In the genomic region with DNA sequence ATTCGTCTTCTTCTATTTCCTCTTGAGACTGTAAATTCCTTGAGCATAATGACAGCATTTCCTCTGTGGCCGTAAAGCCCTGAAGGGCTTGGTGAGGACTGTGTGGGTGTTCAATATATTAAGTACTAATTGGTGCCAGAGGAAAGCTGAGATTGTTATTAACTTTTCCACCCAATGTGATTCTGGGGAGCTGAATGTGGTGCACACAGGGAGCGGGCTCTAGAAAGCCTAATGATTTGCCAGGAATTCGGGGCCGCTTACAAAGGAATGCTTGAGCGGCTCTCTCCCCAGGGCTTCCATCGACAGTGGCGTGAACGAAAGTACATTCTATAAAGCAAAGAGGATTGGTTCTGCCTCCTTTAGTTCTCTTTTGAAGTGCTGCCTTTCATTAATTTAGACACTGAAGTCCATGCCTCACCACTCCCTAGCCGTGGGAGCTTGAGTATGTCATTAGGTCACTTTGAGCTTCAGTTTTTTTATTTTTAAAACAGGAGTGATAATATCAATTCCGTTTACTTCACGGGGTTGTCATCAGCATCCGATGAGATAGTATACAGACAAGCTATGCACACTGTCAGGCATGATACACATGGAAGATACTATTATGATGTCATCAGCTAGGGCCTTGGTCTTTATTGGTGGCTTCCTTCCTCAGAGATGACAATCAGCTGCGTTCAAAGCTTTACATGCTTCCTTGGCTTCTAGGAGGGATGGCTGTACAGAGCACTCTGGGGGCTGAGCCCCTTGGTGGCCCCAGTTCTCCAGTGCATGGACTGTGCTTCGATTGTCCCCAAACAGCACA, we compare ENCODE assay signal across 21 cellular contexts. TPM values are rescaled to one million over a fixed set of nuclear protein-coding genes. Genes with fewer than 3 reads are reported as not detected.
DNase-seq lines count a peak whose midpoint lies in the region; ATAC-seq, FAIRE-seq and TF ChIP-seq lines count a peak whose summit lies in the region.
"Had no signal": no experiment of that assay in that cellular context is flagged by ENCODE, and none has a peak within 500 bp of the region (broad histone marks: within the 10 kb centered on the region; RNA-seq: fewer than 3 reads in every experiment).

No MANE protein-coding gene starts in this region.

- H3K4me1 ChIP-seq in HepG2 (ENCODE audit: insufficient read depth, low read length) (peaks cover 5% of the 10 kb centered on the region; the same call in 1 of the 2 replicates), right lobe of liver (no peaks in the 10 kb centered on the region), endothelial cell of umbilical vein (ENCODE audit: control insufficient read depth, extremely low read depth, insufficient read depth, low read length) (peaks cover 25% of the 10 kb centered on the region)
- H3K4me1 ChIP-seq: Caco-2 had no signal

- no peaks in the 10 kb centered on the region for H3K36me3 Mint-ChIP-seq in nephron (ENCODE audit: low read depth)
- H3K36me3 Mint-ChIP-seq: activated naive CD4-positive, alpha-beta T cell treated with anti-CD3 and anti-CD28 coated beads, Interleukin-2, amount 10 ng/mL, durations not matched to agents 7 days and 5 days; natural killer cell had no signal

- H3K9me3 ChIP-seq in HepG2 (ENCODE audit: low read length) (peaks cover 6% of the 10 kb centered on the region; the same call in 1 of the 2 replicates), right lobe of liver (no peaks in the 10 kb centered on the region), endothelial cell of umbilical vein (replicated peaks; ENCODE audit: control insufficient read depth, insufficient read depth, low read length) (no peaks in the 10 kb centered on the region)

- TF ChIP-seq POLR2A in HepG2 (IDR thresholded peaks at IDR 0.05; ENCODE audit: insufficient read depth in 1 of 2, low read depth in 2 of 2, low read length in 2 of 2) (no peak), right lobe of liver (IDR thresholded peaks at IDR 0.05) (no peak), endothelial cell of umbilical vein (IDR thresholded peaks at IDR 0.05; ENCODE audit: low read depth, low read length) (no peak)

- no peak overlapping the region for H3K4me3 Mint-ChIP-seq in nephron
- H3K4me3 Mint-ChIP-seq: activated naive CD4-positive, alpha-beta T cell treated with anti-CD3 and anti-CD28 coated beads, Interleukin-2, amount 10 ng/mL, durations not matched to agents 7 days and 5 days; natural killer cell; T-helper 17 cell had no signal

- dilution Hi-C loops in endothelial cell of umbilical vein (cut with MboI; ENCODE audit: extremely low pct_ligation_motif_present, low sequenced_read_pairs), result no loop called here

- peaks cover 1 to 31% of the 10 kb centered on the region in 2 experiments; a peak in 4 of 5 replicates for H3K27me3 ChIP-seq in HepG2 (ENCODE audit: control insufficient read depth in 1 of 2, insufficient read depth in 2 of 2, low read length in 2 of 2)
- no peaks in the 10 kb centered on the region for H3K27me3 ChIP-seq in right lobe of liver
- H3K27me3 ChIP-seq in endothelial cell of umbilical vein (ENCODE audit: control insufficient read depth in 2 of 2, insufficient read depth in 2 of 2, low read length in 2 of 2), result no peaks in the 10 kb centered on the region

- WGBS in HepG2 (ENCODE audit: low lambda C conversion rate), result 23% methylated on average over 12 of the region's 15 CpGs
- WGBS in right lobe of liver (ENCODE audit: insufficient coverage, low coverage, low lambda C conversion rate, missing lambda C conversion rate), result 66% methylated on average over 11 of the region's 15 CpGs

- FAIRE-seq in HepG2 (lab: Jason Lieb, UNC) (no peak), endothelial cell of umbilical vein (lab: Jason Lieb, UNC) (no peak), urothelium cell line (lab: Jason Lieb, UNC) (peak; percentile 55)

- no peaks in the 10 kb centered on the region for H3K9me1 ChIP-seq in endothelial cell of umbilical vein (replicated peaks; ENCODE audit: control insufficient read depth, extremely low read depth, insufficient read depth, low read length)

- TF ChIP-seq EP300 in HepG2 (IDR thresholded peaks at IDR 0.05; ENCODE audit: low read depth in 2 of 2, low read length in 2 of 2), result no peak
- TF ChIP-seq EP300 in HepG2 (CRISPR knock-in tag; IDR thresholded peaks at IDR 0.05; ENCODE audit: borderline replicate concordance), result no peak

- H4K20me1 ChIP-seq in HepG2 (ENCODE audit: insufficient read depth, low read length), result no peaks in the 10 kb centered on the region
- H4K20me1 ChIP-seq in endothelial cell of umbilical vein (replicated peaks; ENCODE audit: control insufficient read depth, extremely low read depth, insufficient read depth, low read length), result no peaks in the 10 kb centered on the region

- in situ Hi-C loops in HepG2 (cut with HindIII; ENCODE audit: extremely low pct_ligation_motif_present, low pct_unique_long_range_greater_than_20kb), result no loop called here

- H3K4me2 ChIP-seq in HepG2 (ENCODE audit: low read depth, low read length) (no peak overlapping the region), endothelial cell of umbilical vein (ENCODE audit: insufficient read depth, low read length) (peak overlapping the region; percentile 2)

- peaks cover 3% of the 10 kb centered on the region for H3K9me3 Mint-ChIP-seq in nephron
- H3K9me3 Mint-ChIP-seq: activated naive CD4-positive, alpha-beta T cell treated with anti-CD3 and anti-CD28 coated beads, Interleukin-2, amount 10 ng/mL, durations not matched to agents 7 days and 5 days; natural killer cell had no signal

- H3K27me3 Mint-ChIP-seq in nephron (ENCODE audit: low read depth), result no peaks in the 10 kb centered on the region

- intact Hi-C loops in HepG2 (cut with micrococcal nuclease; ENCODE audit: unreplicated experiment) (no loop called here), right lobe of liver (cut with DNase I) (no loop called here), endothelial cell of umbilical vein (cut with micrococcal nuclease) (no loop called here)

- CTCF ChIA-PET in HepG2 (lab: Yijun Ruan, JAX; ENCODE audit: low intra/inter-chr PET ratio, low total read pairs), result no interaction called here
- CTCF ChIA-PET in endothelial cell of umbilical vein (lab: Charles Lee), result interaction anchor here (1.0 to 4.4 kb wide), 5 partner anchors 10 to 69 kb away, joined by 3 to 18 read pairs (median 5); no protein-coding TSS in a partner anchor

- H3K4me3 ChIP-seq in HepG2 (replicated peaks in 1 of 3; ENCODE audit: insufficient read depth in 1 of 3, low read depth in 2 of 3, low read length in 3 of 3) (no peak overlapping the region), right lobe of liver (no peak overlapping the region), endothelial cell of umbilical vein (replicated peaks in 1 of 3; ENCODE audit: insufficient read depth in 1 of 3, low read depth in 1 of 3, low read length in 3 of 3) (no peak overlapping the region)

- H3K9ac ChIP-seq in HepG2 (ENCODE audit: insufficient read depth, low read depth, low read length), result no peak overlapping the region
- no peak overlapping the region for H3K9ac ChIP-seq in endothelial cell of umbilical vein (replicated peaks; ENCODE audit: extremely low read depth, insufficient read depth, low read length)

- TF ChIP-seq RAD21 in HepG2 (CRISPR knock-in tag; IDR thresholded peaks at IDR 0.05), result no peak

- peak overlapping the region; percentile 52 to 76 (median 56) for H3K27ac Mint-ChIP-seq in nephron
- H3K27ac Mint-ChIP-seq: activated naive CD4-positive, alpha-beta T cell treated with anti-CD3 and anti-CD28 coated beads, Interleukin-2, amount 10 ng/mL, durations not matched to agents 7 days and 5 days; natural killer cell; T-helper 17 cell had no signal

- no peak for DNase-seq in HepG2 (ENCODE audit: low spot score)
- no peak for DNase-seq in right lobe of liver
- DNase-seq in endothelial cell of umbilical vein (ENCODE audit: low read depth, low spot score), result no peak
- no peak for DNase-seq in urothelium cell line (ENCODE audit: low spot score)
- no peak for DNase-seq in COR-L47 (lab: John Stamatoyannopoulos, UW)
- DNase-seq in NOMO-1 (lab: John Stamatoyannopoulos, UW; ENCODE audit: unreplicated experiment in 2 of 2), result no peak
- DNase-seq in NCI-H1048 (lab: John Stamatoyannopoulos, UW), result no peak
- DNase-seq: ACHN; activated CD8-positive, alpha-beta memory T cell treated with anti-CD3 and anti-CD28 coated beads, Interleukin-2, amount 50 U/mL, for 4 hours; activated naive CD4-positive, alpha-beta T cell treated with anti-CD3 and anti-CD28 coated beads, Interleukin-2, amount 10 ng/mL, durations not matched to agents 7 days and 5 days; Caco-2; caudate nucleus; KBM-7; natural killer cell; NCI-H1417 treated with DMSO at 0.1 percent for 48 hours; NCI-H510A; PC-3; stimulated activated naive CD8-positive, alpha-beta T cell treated with anti-CD3 and anti-CD28 coated beads, Interleukin-15, Interleukin-2, amounts not matched to agents 100 U/mL and 50 U/mL, for 24 hours; T-helper 17 cell had no signal

- H3K36me3 ChIP-seq in HepG2 (replicated peaks in 1 of 2; ENCODE audit: control insufficient read depth in 1 of 2, insufficient read depth in 2 of 2, low read length in 2 of 2) (no peaks in the 10 kb centered on the region), right lobe of liver (no peaks in the 10 kb centered on the region), endothelial cell of umbilical vein (ENCODE audit: control insufficient read depth in 2 of 2, extremely low read depth in 1 of 2, insufficient read depth in 2 of 2, low read length in 2 of 2) (no peaks in the 10 kb centered on the region)

- no peaks in the 10 kb centered on the region for H3K79me2 ChIP-seq in HepG2 (ENCODE audit: insufficient read depth, low read length)
- H3K79me2 ChIP-seq in endothelial cell of umbilical vein (ENCODE audit: control insufficient read depth, insufficient read depth, low read length), result no peaks in the 10 kb centered on the region

- BruUV-seq in HepG2 (replicated peaks; lab: Mats Ljungman, UMichigan), result no TSS peak
- BruUV-seq in endothelial cell of umbilical vein (replicated peaks; lab: Mats Ljungman, UMichigan), result no TSS peak

- peaks cover 25% of the 10 kb centered on the region for H3K4me1 Mint-ChIP-seq in nephron
- H3K4me1 Mint-ChIP-seq: activated naive CD4-positive, alpha-beta T cell treated with anti-CD3 and anti-CD28 coated beads, Interleukin-2, amount 10 ng/mL, durations not matched to agents 7 days and 5 days; natural killer cell had no signal

- TF ChIP-seq CTCF in HepG2 (CRISPR knock-in tag; IDR thresholded peaks at IDR 0.05) (no peak), right lobe of liver (IDR thresholded peaks at IDR 0.05) (no peak), endothelial cell of umbilical vein (IDR thresholded peaks at IDR 0.05; ENCODE audit: extremely low read depth in 1 of 2, insufficient read depth in 1 of 2, low read depth in 1 of 2, low read length in 2 of 2) (no peak), nephron (IDR thresholded peaks at IDR 0.05; ENCODE audit: unreplicated experiment in 3 of 3) (no peak)

- no peak overlapping the region for H2AFZ ChIP-seq in HepG2 (ENCODE audit: low read length)
- H2AFZ ChIP-seq in endothelial cell of umbilical vein (ENCODE audit: low read depth, low read length), result no peak overlapping the region

- H3K27ac ChIP-seq in HepG2 (ENCODE audit: extremely low read length, insufficient read depth, low read length), result no peak overlapping the region
- no peak overlapping the region for H3K27ac ChIP-seq in right lobe of liver
- H3K27ac ChIP-seq in endothelial cell of umbilical vein (ENCODE audit: insufficient read depth, low read depth, low read length), result no peak overlapping the region

- ATAC-seq in HepG2 (no peak), right lobe of liver (no peak)
- ATAC-seq: activated CD4-positive, CD25-positive, alpha-beta regulatory T cell treated with anti-CD3 and anti-CD28 coated beads, Interleukin-2, amount 50 U/mL, for 24 hours; natural killer cell; PC-3; stimulated activated naive CD8-positive, alpha-beta T cell treated with anti-CD3 and anti-CD28 coated beads, Interleukin-15, Interleukin-2, amounts not matched to agents 100 U/mL and 50 U/mL, for 24 hours; T-helper 17 cell had no signal

- POLR2A ChIA-PET in HepG2 (lab: Yijun Ruan, JAX) (no interaction called here), endothelial cell of umbilical vein (lab: Charles Lee) (no interaction called here)

RNA-seq across cellular contexts. Expression of a gene that starts 11.0 kb away (rescaled TPM):
- total RNA-seq in HepG2 (2016; rRNA removed; fragmentation: Illumina TruSeq; extraction: Trizol), result not detected in 2 replicates
- total RNA-seq in HepG2 (2016; cell fraction: cytosol; rRNA removed; fragmentation: Illumina TruSeq; extraction: Trizol; ENCODE audit: low read depth), result not detected in 2 replicates
- total RNA-seq in HepG2 (2016; cell fraction: insoluble cytoplasmic fraction; rRNA removed; fragmentation: Illumina TruSeq; extraction: Trizol), result not detected in 2 replicates
- not detected in 2 replicates for total RNA-seq in HepG2 (2016; cell fraction: membrane; rRNA removed; fragmentation: Illumina TruSeq; extraction: Trizol)
- not detected in 2 replicates for total RNA-seq in HepG2 (2016; cell fraction: nucleus; rRNA removed; fragmentation: Illumina TruSeq; extraction: Trizol)
- polyA plus RNA-seq in HepG2 (2011; rRNA removed), result not detected in 2 replicates
- not detected in 2 replicates for polyA plus RNA-seq in HepG2 (2011; cell fraction: cytosol; rRNA removed)
- polyA plus RNA-seq in HepG2 (2011; cell fraction: nucleus; rRNA removed), result not detected in 2 replicates
- not detected in 2 replicates for polyA plus RNA-seq in HepG2 (2012)
- not detected in 2 replicates for polyA plus RNA-seq in HepG2 (2016; cell fraction: cytosol; fragmentation: Illumina TruSeq; extraction: Trizol; ENCODE audit: low read depth)
- not detected in 2 replicates for polyA plus RNA-seq in HepG2 (2016; cell fraction: insoluble cytoplasmic fraction; fragmentation: Illumina TruSeq; extraction: Trizol; ENCODE audit: low read depth)
- not detected in 2 replicates for polyA plus RNA-seq in HepG2 (2016; cell fraction: membrane; fragmentation: Illumina TruSeq; extraction: Trizol; ENCODE audit: low read depth)
- polyA plus RNA-seq in HepG2 (2016; cell fraction: nucleus; fragmentation: Illumina TruSeq; extraction: Trizol; ENCODE audit: insufficient read depth, low read depth), result not detected in 2 replicates
- 0.26 TPM in 1 of 2 replicates, not detected in the other for polyA minus RNA-seq in HepG2 (2011; rRNA and poly(A)+ RNA removed; ENCODE audit: low replicate concordance)
- polyA minus RNA-seq in HepG2 (2011; cell fraction: cytosol; rRNA and poly(A)+ RNA removed), result not detected in 2 replicates
- polyA minus RNA-seq in HepG2 (2011; cell fraction: nucleus; rRNA and poly(A)+ RNA removed), result not detected in 2 replicates
- not detected for total RNA-seq in right lobe of liver
- total RNA-seq in endothelial cell of umbilical vein, result not detected in 2 replicates
- not detected in 2 replicates for polyA plus RNA-seq in endothelial cell of umbilical vein
- not detected in 2 replicates for polyA plus RNA-seq in endothelial cell of umbilical vein (2011; cell fraction: cytosol; rRNA removed)
- polyA plus RNA-seq in endothelial cell of umbilical vein (2011; cell fraction: nucleus; rRNA removed), result not detected in 2 replicates
- 0.16 TPM in 1 of 2 replicates, not detected in the other for polyA plus RNA-seq in endothelial cell of umbilical vein (2012)
- not detected in 2 replicates for polyA minus RNA-seq in endothelial cell of umbilical vein
- not detected for polyA minus RNA-seq in endothelial cell of umbilical vein (2011; cell fraction: cytosol; rRNA and poly(A)+ RNA removed)
- not detected in 2 replicates for polyA minus RNA-seq in endothelial cell of umbilical vein (2011; cell fraction: nucleus; rRNA and poly(A)+ RNA removed)
- total RNA-seq: Caco-2, natural killer cell, T-helper 17 cell had no signal
